In the genomic region with DNA sequence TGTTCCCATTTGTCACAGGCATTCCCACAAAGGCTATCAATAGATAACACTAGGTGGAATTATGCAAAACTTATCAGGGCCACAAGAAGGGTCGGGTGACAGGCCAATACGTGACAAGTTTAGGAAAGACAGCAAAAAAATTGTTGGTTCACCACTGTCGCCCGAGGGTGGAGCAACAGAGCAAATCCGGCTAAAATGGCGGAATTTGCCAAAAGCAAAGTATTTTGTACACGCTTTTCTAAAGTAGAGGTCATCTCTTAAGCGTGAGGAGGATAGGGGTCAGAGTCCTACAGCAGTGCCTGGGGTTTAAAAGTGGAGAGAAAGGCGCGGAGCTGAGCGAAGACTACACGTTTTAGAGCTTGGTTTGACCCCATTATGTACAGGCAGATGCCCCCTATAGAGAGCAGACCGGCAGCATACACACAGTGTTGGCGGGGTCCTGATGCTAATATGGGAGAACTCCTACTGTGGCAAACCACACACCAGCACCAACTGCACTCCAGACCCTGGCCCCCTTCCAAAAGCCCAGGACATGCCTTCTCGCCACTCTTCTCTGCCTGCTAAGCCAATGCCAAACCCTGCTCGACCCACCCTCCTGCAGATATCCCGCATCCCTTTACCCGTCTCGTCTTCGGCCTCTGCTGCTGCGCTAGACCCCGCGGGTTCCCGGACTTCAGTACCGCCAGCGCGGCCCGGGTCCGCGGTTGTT, we compare ENCODE assay signal across 8 cellular contexts. TPM values are rescaled to one million over a fixed set of nuclear protein-coding genes. Genes with fewer than 3 reads are reported as not detected.
DNase-seq lines count a peak whose midpoint lies in the region; ATAC-seq and TF ChIP-seq lines count a peak whose summit lies in the region.

No MANE protein-coding gene starts in this region.

- intact Hi-C loops in spleen (cut with DNase I; ENCODE audit: low total_unique reads): no loop called here

- no peaks in the 10 kb centered on the region for H3K9me3 ChIP-seq in DND-41 (ENCODE audit: insufficient read depth, low read length, severe bottlenecking)
- H3K9me3 ChIP-seq in iPS DF 6.9 (ENCODE audit: control insufficient read depth, insufficient read depth, low read length): no peaks in the 10 kb centered on the region
- no peaks in the 10 kb centered on the region for H3K9me3 ChIP-seq in spleen

- ATAC-seq in DND-41 (ENCODE audit: insufficient read depth, low read depth): peak; percentile 58
- ATAC-seq in GM19023 (IDR thresholded peaks at IDR 0.05; ENCODE audit: unreplicated experiment): peak; percentile 36
- ATAC-seq in HG03103 (IDR thresholded peaks at IDR 0.05; ENCODE audit: low read depth, unreplicated experiment): peak; percentile 37
- peak; percentile 45 for ATAC-seq in activated naive CD8-positive, alpha-beta T cell treated with anti-CD3 and anti-CD28 coated beads, Interleukin-2, amount 50 U/mL, for 24 hours

- peaks cover 60% of the 10 kb centered on the region for H3K36me3 ChIP-seq in DND-41 (ENCODE audit: insufficient read depth, low read length)
- peaks cover 18% of the 10 kb centered on the region; the same call in 1 of the 2 replicates for H3K36me3 ChIP-seq in iPS DF 6.9 (ENCODE audit: control insufficient read depth, insufficient read depth, low read length)
- H3K36me3 ChIP-seq in spleen: peaks cover 0 to 41% (median 3%) of the 10 kb centered on the region in 6 donors

- H3K27me3 ChIP-seq in DND-41 (ENCODE audit: insufficient read depth, low read length, poor library complexity) (no peaks in the 10 kb centered on the region), iPS DF 6.9 (ENCODE audit: control insufficient read depth, insufficient read depth, low read length) (no peaks in the 10 kb centered on the region), spleen (replicated peaks in 1 of 7) (no peaks in the 10 kb centered on the region)

- H3K4me3 Mint-ChIP-seq in activated naive CD8-positive, alpha-beta T cell treated with anti-CD3 and anti-CD28 coated beads, Interleukin-2, amount 50 U/mL, for 24 hours: peak overlapping the region; percentile 99

- H3K9ac ChIP-seq in DND-41 (ENCODE audit: low read depth, low read length): peak overlapping the region; percentile 98

- H3K9me3 Mint-ChIP-seq in activated naive CD8-positive, alpha-beta T cell treated with anti-CD3 and anti-CD28 coated beads, Interleukin-2, amount 50 U/mL, for 24 hours: no peaks in the 10 kb centered on the region

- H3K36me3 Mint-ChIP-seq in activated naive CD8-positive, alpha-beta T cell treated with anti-CD3 and anti-CD28 coated beads, Interleukin-2, amount 50 U/mL, for 24 hours (ENCODE audit: low read depth): peaks cover 50% of the 10 kb centered on the region

- peak overlapping the region; percentile 84 for H3K27ac Mint-ChIP-seq in activated naive CD8-positive, alpha-beta T cell treated with anti-CD3 and anti-CD28 coated beads, Interleukin-2, amount 50 U/mL, for 24 hours

- H2AFZ ChIP-seq in DND-41 (ENCODE audit: low read depth, low read length): peak overlapping the region; percentile 87

- peaks cover 37% of the 10 kb centered on the region for H3K4me1 Mint-ChIP-seq in activated naive CD8-positive, alpha-beta T cell treated with anti-CD3 and anti-CD28 coated beads, Interleukin-2, amount 50 U/mL, for 24 hours

- peak; percentile 59 for DNase-seq in DND-41
- DNase-seq in NOMO-1 (lab: John Stamatoyannopoulos, UW; ENCODE audit: unreplicated experiment in 2 of 2): peak; percentile 55 to 64
- DNase-seq in activated naive CD8-positive, alpha-beta T cell treated with anti-CD3 and anti-CD28 coated beads, Interleukin-2, amount 50 U/mL, for 24 hours: peak; percentile 39
- no peak for DNase-seq in iPS DF 6.9 (ENCODE audit: low read depth, low spot score)
- no peak for DNase-seq in spleen
- DNase-seq in occipital lobe (lab: John Stamatoyannopoulos, UW): no peak

- peak; percentile 55 for TF ChIP-seq CTCF in DND-41 (IDR thresholded peaks at IDR 0.05; ENCODE audit: borderline replicate concordance, extremely low read depth, low read length, poor library complexity, severe bottlenecking)
- TF ChIP-seq CTCF in spleen (IDR thresholded peaks at IDR 0.05 in 8 of 11, conservative IDR thresholded peaks at IDR 0.05 in 3 of 11): no peak

- peaks cover 23% of the 10 kb centered on the region; the same call in 1 of the 2 replicates for H4K20me1 ChIP-seq in DND-41 (ENCODE audit: insufficient read depth, low read length)

- peak overlapping the region; percentile 85 for H3K4me2 ChIP-seq in DND-41 (ENCODE audit: insufficient read depth, low read length)

- H3K4me3 ChIP-seq in DND-41 (ENCODE audit: low read depth in 1 of 2, low read length in 2 of 2) (peak overlapping the region; percentile 87 to 89), iPS DF 6.9 (ENCODE audit: low read length) (peak overlapping the region; percentile 66), spleen (peak overlapping the region; percentile 61 to 91 (median 76))

- peak overlapping the region; percentile 94 for H3K27ac ChIP-seq in DND-41 (ENCODE audit: low read length)
- no peak overlapping the region for H3K27ac ChIP-seq in iPS DF 6.9 (ENCODE audit: low read length)
- peak overlapping the region in 4 of 8 donors; percentile 81 to 84 (median 84) for H3K27ac ChIP-seq in spleen

- no CpG with 5 or more reads among the region's 30 CpGs for WGBS in iPS DF 6.9 (ENCODE audit: insufficient coverage, insufficient read length)
- WGBS in spleen, 5 donors: 0 to 1% (median 1%) methylated on average over 30 of the region's 30 CpGs

- H3K27me3 Mint-ChIP-seq in activated naive CD8-positive, alpha-beta T cell treated with anti-CD3 and anti-CD28 coated beads, Interleukin-2, amount 50 U/mL, for 24 hours: no peaks in the 10 kb centered on the region

- H3K4me1 ChIP-seq in DND-41 (ENCODE audit: insufficient read depth, low read length) (peaks cover 51% of the 10 kb centered on the region), iPS DF 6.9 (ENCODE audit: control insufficient read depth, insufficient read depth, low read length) (no peaks in the 10 kb centered on the region), spleen (peaks cover 7 to 34% (median 23%) of the 10 kb centered on the region in 6 donors)

- peaks cover 57% of the 10 kb centered on the region for H3K79me2 ChIP-seq in DND-41 (ENCODE audit: insufficient read depth, low read length)

- no peak for TF ChIP-seq POLR2A in spleen (IDR thresholded peaks at IDR 0.05)

RNA-seq across cellular contexts. Expression of a gene that starts 0.7 kb away (rescaled TPM):
- total RNA-seq in spleen: 10 to 100 TPM in 1 of 7 donors, 1 to 10 TPM in 6; 2.3 to 10.9 (median 6.0) TPM
- polyA plus RNA-seq in spleen: 1 to 10 TPM; 2.1 to 8.3 (median 5.8) TPM
- 8.0 TPM for total RNA-seq in occipital lobe

RNA-seq across cellular contexts. Expression of a gene that starts 21.8 kb away (rescaled TPM):
- total RNA-seq in spleen: 10 to 100 TPM; 20.6 to 41.5 (median 24.3) TPM
- polyA plus RNA-seq in spleen: 10 to 100 TPM; 21.2 to 26.3 (median 21.9) TPM
- 29.3 TPM for total RNA-seq in occipital lobe

RNA-seq across cellular contexts. Expression of a gene that starts 47.3 kb away (rescaled TPM):
- 10 to 100 TPM; 10.8 to 19.7 (median 11.5) TPM for total RNA-seq in spleen
- 1 to 10 TPM; 3.1 to 4.4 (median 4.3) TPM for polyA plus RNA-seq in spleen
- 50.5 TPM for total RNA-seq in occipital lobe

RNA-seq across cellular contexts. Expression of a gene that starts 58.0 kb away (rescaled TPM):
- total RNA-seq in spleen (1 to 10 TPM in 1 of 7 donors, under 1 TPM in 2, not detected in 4; 0.32 to 1.5 (median 0.52) TPM), occipital lobe (0.94 TPM)
- polyA plus RNA-seq in spleen: under 1 TPM; 0.13 to 0.35 (median 0.29) TPM

Comparison
In these comparisons a context has a peak if more than half of its experiments do, and no peak if none do; other contexts are left out.
1. DNase-seq: peak in DND-41 (single experiment), NOMO-1 (2 of 2) and activated naive CD8-positive, alpha-beta T cell treated with anti-CD3 and anti-CD28 coated beads, Interleukin-2, amount 50 U/mL, for 24 hours (single experiment); none in iPS DF 6.9 (single experiment), spleen (single experiment) and occipital lobe (single experiment).
2. Peak in every context shown above with its lines, with median percentiles within 50 percentile points of each other: ATAC-seq and H3K4me3 ChIP-seq.